Comparison of ENCODE assay signal across 1 cellular context in the genomic region with DNA sequence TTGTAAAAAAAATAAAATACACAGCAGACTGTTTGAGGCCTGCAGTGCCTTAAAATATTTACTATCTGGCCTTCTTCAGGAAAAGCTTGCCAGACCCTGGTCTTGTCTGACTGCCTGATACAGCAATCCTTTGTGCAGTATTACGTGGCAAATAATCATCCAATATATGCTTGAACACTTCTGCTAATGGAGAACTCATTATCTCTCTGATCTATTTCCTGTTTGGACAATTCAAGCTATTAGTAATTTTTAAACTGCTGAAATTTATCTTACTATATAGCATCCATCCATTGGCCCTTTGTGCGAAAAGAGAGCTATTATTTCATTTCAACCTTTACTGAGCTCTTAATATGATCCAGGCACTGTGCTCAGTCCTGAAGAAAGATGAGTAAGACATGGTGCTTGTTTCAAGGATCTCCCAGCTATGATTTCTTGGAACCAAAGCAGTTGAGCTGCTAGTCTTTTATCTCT.
TF ChIP-seq lines count a peak whose summit lies in the region.

No MANE protein-coding gene starts in this region.

TF ChIP-seq in K562, 482 proteins besides CTCF, POLR2A, EP300 and RAD21:
- TF ChIP-seq, protein P1, sequence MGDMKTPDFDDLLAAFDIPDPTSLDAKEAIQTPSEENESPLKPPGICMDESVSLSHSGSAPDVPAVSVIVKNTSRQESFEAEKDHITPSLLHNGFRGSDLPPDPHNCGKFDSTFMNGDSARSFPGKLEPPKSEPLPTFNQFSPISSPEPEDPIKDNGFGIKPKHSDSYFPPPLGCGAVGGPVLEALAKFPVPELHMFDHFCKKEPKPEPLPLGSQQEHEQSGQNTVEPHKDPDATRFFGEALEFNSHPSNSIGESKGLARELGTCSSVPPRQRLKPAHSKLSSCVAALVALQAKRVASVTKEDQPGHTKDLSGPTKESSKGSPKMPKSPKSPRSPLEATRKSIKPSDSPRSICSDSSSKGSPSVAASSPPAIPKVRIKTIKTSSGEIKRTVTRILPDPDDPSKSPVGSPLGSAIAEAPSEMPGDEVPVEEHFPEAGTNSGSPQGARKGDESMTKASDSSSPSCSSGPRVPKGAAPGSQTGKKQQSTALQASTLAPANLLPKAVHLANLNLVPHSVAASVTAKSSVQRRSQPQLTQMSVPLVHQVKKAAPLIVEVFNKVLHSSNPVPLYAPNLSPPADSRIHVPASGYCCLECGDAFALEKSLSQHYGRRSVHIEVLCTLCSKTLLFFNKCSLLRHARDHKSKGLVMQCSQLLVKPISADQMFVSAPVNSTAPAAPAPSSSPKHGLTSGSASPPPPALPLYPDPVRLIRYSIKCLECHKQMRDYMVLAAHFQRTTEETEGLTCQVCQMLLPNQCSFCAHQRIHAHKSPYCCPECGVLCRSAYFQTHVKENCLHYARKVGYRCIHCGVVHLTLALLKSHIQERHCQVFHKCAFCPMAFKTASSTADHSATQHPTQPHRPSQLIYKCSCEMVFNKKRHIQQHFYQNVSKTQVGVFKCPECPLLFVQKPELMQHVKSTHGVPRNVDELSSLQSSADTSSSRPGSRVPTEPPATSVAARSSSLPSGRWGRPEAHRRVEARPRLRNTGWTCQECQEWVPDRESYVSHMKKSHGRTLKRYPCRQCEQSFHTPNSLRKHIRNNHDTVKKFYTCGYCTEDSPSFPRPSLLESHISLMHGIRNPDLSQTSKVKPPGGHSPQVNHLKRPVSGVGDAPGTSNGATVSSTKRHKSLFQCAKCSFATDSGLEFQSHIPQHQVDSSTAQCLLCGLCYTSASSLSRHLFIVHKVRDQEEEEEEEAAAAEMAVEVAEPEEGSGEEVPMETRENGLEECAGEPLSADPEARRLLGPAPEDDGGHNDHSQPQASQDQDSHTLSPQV (IDR thresholded peaks at IDR 0.05), result peak; percentile 55; the same call in 1 of the 2 replicates
- TF ChIP-seq MCM3 (IDR thresholded peaks at IDR 0.05) (no peak), ZSCAN32 (CRISPR knock-in tag; IDR thresholded peaks at IDR 0.05) (no peak), STAT5A (IDR thresholded peaks at IDR 0.05; ENCODE audit: borderline replicate concordance, low read length) (peak; percentile 15; the same call in 1 of the 2 replicates), ETV1 (tag; conservative IDR thresholded peaks at IDR 0.05; ENCODE audit: low read depth) (peak; percentile 18; the same call in 1 of the 2 replicates), JUND (IDR thresholded peaks at IDR 0.05; ENCODE audit: borderline replicate concordance, low read depth, low read length) (0 out of 2 replicates have a peak, but pooled peaks have one; percentile 3), JUND (tag; IDR thresholded peaks at IDR 0.05; ENCODE audit: borderline replicate concordance, low read depth, low read length) (no peak), RFX1 (IDR thresholded peaks at IDR 0.05) (no peak), ZNF589 (CRISPR knock-in tag; IDR thresholded peaks at IDR 0.05; ENCODE audit: low read depth) (0 out of 2 replicates have a peak, but pooled peaks have one; percentile 42), ZNF395 (CRISPR knock-in tag; IDR thresholded peaks at IDR 0.05) (0 out of 2 replicates have a peak, but pooled peaks have one; percentile 41), BCL6 (CRISPR knock-in tag; IDR thresholded peaks at IDR 0.05) (no peak), GATA2 (CRISPR knock-in tag; IDR thresholded peaks at IDR 0.05) (peak; percentile 50; the same call in 1 of the 2 replicates)
